Comparison of ENCODE assay signal across 26 cellular contexts in the genomic region with DNA sequence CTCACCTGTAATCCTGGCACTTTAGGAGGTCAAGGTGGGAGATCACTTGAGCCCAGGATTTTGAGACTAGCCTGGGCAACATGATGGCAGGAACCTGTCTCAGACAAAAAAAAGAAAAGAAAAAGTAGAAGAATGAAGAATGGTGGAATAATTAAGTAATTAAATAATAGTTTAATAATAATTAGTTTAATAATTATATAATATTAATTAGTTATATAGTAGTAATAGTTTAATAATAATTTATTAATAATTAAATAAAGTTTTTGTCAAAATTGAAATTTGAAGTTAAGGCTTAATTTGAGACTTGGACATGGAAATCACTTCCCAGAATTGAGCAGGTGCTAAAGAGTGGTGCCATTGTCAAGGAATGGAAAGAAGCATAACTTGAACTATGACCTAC. TPM values are rescaled to one million over a fixed set of nuclear protein-coding genes. Genes with fewer than 3 reads are reported as not detected.
"Had no signal": no experiment of that assay in that cellular context is flagged by ENCODE, and none has a peak within 500 bp of the region (broad histone marks: within the 10 kb centered on the region; RNA-seq: fewer than 3 reads in every experiment).

No MANE protein-coding gene starts in this region.

- H3K4me3 ChIP-seq: hepatocyte, left ventricle myocardium inferior, lung, mucosa of descending colon, ovary, right atrium auricular region, right lobe of liver, smooth muscle cell, tibial nerve, uterus had no signal

- H3K36me3 ChIP-seq: left ventricle myocardium inferior, ovary, right atrium auricular region, right lobe of liver, tibial nerve, uterus had no signal

- H3K36me3 Mint-ChIP-seq: memory B cell; naive thymus-derived CD4-positive, alpha-beta T cell; natural killer cell treated with Interleukin-12 subunit alpha and Interleukin-12 subunit beta and Interleukin-15 and Interleukin-18, amount 100 ng/mL, for 72 hours; stimulated activated effector memory CD8-positive, alpha-beta T cell treated with anti-CD3 and anti-CD28 coated beads, Interleukin-12 subunit alpha, Interleukin-12 subunit beta, amount 100 ng/mL, for 72 hours; type B pancreatic cell had no signal

- H3K27me3 Mint-ChIP-seq: progenitor cell of endocrine pancreas; stimulated activated naive CD8-positive, alpha-beta T cell treated with anti-CD3 and anti-CD28 coated beads, Interleukin-15, amount 100 ng/mL, for 72 hours; type B pancreatic cell had no signal

- H3K4me3 Mint-ChIP-seq: memory B cell; naive thymus-derived CD4-positive, alpha-beta T cell; natural killer cell treated with Interleukin-12 subunit alpha and Interleukin-12 subunit beta and Interleukin-15 and Interleukin-18, amount 100 ng/mL, for 72 hours; stimulated activated effector memory CD8-positive, alpha-beta T cell treated with anti-CD3 and anti-CD28 coated beads, Interleukin-12 subunit alpha, Interleukin-12 subunit beta, amount 100 ng/mL, for 72 hours; stimulated activated naive CD8-positive, alpha-beta T cell treated with anti-CD3 and anti-CD28 coated beads, Interleukin-15, amount 100 ng/mL, for 72 hours; type B pancreatic cell had no signal

- DNase-seq: islet precursor cell; left ventricle myocardium inferior; midbrain; mucosa of descending colon; naive thymus-derived CD4-positive, alpha-beta T cell; ovary; right lobe of liver; stimulated activated CD4-positive, alpha-beta T cell treated with anti-CD3 and anti-CD28 coated beads, Interleukin-15, amount 100 ng/mL, for 24 hours; stimulated activated CD4-positive, alpha-beta T cell treated with anti-CD3 and anti-CD28 coated beads, Interleukin-4, amount 100 ng/mL, for 24 hours; stimulated activated naive CD4-positive, alpha-beta T cell treated with Interleukin-2 at 50 U/mL for 16 hours; stimulated activated naive CD8-positive, alpha-beta T cell treated with anti-CD3 and anti-CD28 coated beads, Interleukin-15, amount 100 ng/mL, for 72 hours; substantia nigra; uterus had no signal

- ATAC-seq: mucosa of descending colon; naive thymus-derived CD4-positive, alpha-beta T cell; natural killer cell treated with Interleukin-12 subunit alpha and Interleukin-12 subunit beta and Interleukin-15 and Interleukin-18, amount 100 ng/mL, for 72 hours; right lobe of liver; stimulated activated effector memory CD8-positive, alpha-beta T cell treated with anti-CD3 and anti-CD28 coated beads, Interleukin-12 subunit alpha, Interleukin-12 subunit beta, amount 100 ng/mL, for 72 hours; stimulated activated naive CD8-positive, alpha-beta T cell treated with anti-CD3 and anti-CD28 coated beads, Interleukin-15, amount 100 ng/mL, for 72 hours had no signal

- H3K4me1 ChIP-seq: left ventricle myocardium inferior, right atrium auricular region, right lobe of liver, tibial nerve, uterus had no signal

- H3K4me1 Mint-ChIP-seq: memory B cell; naive thymus-derived CD4-positive, alpha-beta T cell; stimulated activated effector memory CD8-positive, alpha-beta T cell treated with anti-CD3 and anti-CD28 coated beads, Interleukin-12 subunit alpha, Interleukin-12 subunit beta, amount 100 ng/mL, for 72 hours; stimulated activated naive CD8-positive, alpha-beta T cell treated with anti-CD3 and anti-CD28 coated beads, Interleukin-15, amount 100 ng/mL, for 72 hours had no signal

- H3K9me3 ChIP-seq: left ventricle myocardium inferior, mucosa of descending colon, ovary, right atrium auricular region, right lobe of liver, tibial nerve, uterus had no signal

- H3K9me3 Mint-ChIP-seq: memory B cell; stimulated activated naive CD8-positive, alpha-beta T cell treated with anti-CD3 and anti-CD28 coated beads, Interleukin-15, amount 100 ng/mL, for 72 hours; type B pancreatic cell had no signal

- H3K27ac Mint-ChIP-seq: memory B cell; naive thymus-derived CD4-positive, alpha-beta T cell; natural killer cell treated with Interleukin-12 subunit alpha and Interleukin-12 subunit beta and Interleukin-15 and Interleukin-18, amount 100 ng/mL, for 72 hours; progenitor cell of endocrine pancreas; stimulated activated effector memory CD8-positive, alpha-beta T cell treated with anti-CD3 and anti-CD28 coated beads, Interleukin-12 subunit alpha, Interleukin-12 subunit beta, amount 100 ng/mL, for 72 hours; stimulated activated naive CD8-positive, alpha-beta T cell treated with anti-CD3 and anti-CD28 coated beads, Interleukin-15, amount 100 ng/mL, for 72 hours; type B pancreatic cell had no signal

- H3K27me3 ChIP-seq: hepatocyte, ovary, right atrium auricular region, right lobe of liver, tibial nerve, uterus had no signal

- H3K27ac ChIP-seq: hepatocyte, left ventricle myocardium inferior, ovary, right atrium auricular region, right lobe of liver, tibial nerve, uterus had no signal

RNA-seq across cellular contexts. Expression of a gene that starts 52.2 kb away (rescaled TPM):
- total RNA-seq: mesenteric fat pad; naive thymus-derived CD4-positive, alpha-beta T cell; natural killer cell treated with Interleukin-12 subunit alpha and Interleukin-12 subunit beta and Interleukin-15 and Interleukin-18, amount 100 ng/mL, for 72 hours; omental fat pad; right lobe of liver; skeletal muscle tissue; tibial nerve had no signal
